8 cellular contexts compared by ENCODE assay signal in the genomic region with DNA sequence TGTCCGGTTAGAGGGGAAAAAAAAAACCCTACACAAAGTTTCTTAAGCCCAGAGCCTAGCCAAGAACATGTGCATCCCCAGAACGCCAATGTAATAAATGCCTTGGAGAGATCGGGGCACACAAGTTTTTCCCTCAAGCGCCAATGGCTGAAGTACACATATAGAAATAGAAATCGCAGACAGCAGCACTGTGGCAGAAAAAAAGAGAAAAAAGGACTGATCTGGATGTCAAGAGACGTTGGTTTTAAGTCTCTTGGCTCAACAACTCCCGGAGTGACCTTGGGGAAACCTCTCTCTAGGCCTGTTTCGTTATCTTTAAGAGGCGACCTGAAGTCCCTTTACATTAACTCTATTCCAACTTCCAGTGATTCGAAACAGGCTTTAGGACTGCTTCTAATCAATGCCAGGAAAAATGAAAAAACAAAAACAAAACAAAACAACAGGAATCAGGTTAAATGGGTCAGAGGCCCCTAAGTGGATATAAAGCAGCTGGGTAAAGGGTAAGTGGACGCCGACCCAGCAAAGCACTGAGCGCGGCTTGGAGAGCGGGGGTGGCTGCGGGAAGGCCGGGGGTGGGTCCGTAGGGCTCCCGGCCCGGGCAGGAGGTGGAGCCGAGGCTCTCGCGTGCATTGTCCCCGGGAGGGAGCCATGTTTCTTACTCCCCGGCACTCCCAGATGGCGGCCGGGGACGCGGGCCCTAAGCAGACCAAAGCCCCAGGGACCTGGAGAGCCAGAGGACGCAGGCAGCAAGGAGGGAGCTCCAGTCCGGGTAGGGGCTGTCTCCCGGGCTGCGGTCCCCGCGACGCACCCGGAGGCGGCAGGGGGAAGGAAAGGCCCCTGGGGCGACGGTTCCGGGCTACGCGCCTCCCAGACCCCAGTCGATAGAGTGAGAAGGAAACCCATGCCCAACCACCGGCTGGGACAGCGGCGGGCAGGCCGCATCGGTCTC. TPM values are rescaled to one million over a fixed set of nuclear protein-coding genes. Genes with fewer than 3 reads are reported as not detected.
DNase-seq lines count a peak whose midpoint lies in the region; ATAC-seq and TF ChIP-seq lines count a peak whose summit lies in the region.

No MANE protein-coding gene starts in this region.

- H3K36me3 Mint-ChIP-seq in activated T-cell treated with anti-CD3 and anti-CD28 coated beads, Interleukin-2, amount 50 U/mL, for 4 hours (ENCODE audit: insufficient read depth), result peaks cover 18% of the 10 kb centered on the region
- peaks cover 70% of the 10 kb centered on the region for H3K36me3 Mint-ChIP-seq in stimulated activated effector memory CD8-positive, alpha-beta T cell treated with anti-CD3 and anti-CD28 coated beads, Interleukin-12 subunit alpha, Interleukin-12 subunit beta, amount 100 ng/mL, for 72 hours

- H3K27me3 Mint-ChIP-seq in activated T-cell treated with anti-CD3 and anti-CD28 coated beads, Interleukin-2, amount 50 U/mL, for 4 hours (ENCODE audit: low read depth), result no peaks in the 10 kb centered on the region

- peak; percentile 41 for TF ChIP-seq POLR2A in GM15510 (IDR thresholded peaks at IDR 0.05; ENCODE audit: borderline replicate concordance, extremely low read depth, insufficient read length)

- H3K4me3 Mint-ChIP-seq in activated T-cell treated with anti-CD3 and anti-CD28 coated beads, Interleukin-2, amount 50 U/mL, for 4 hours, result peak overlapping the region; percentile 99
- H3K4me3 Mint-ChIP-seq in stimulated activated effector memory CD8-positive, alpha-beta T cell treated with anti-CD3 and anti-CD28 coated beads, Interleukin-12 subunit alpha, Interleukin-12 subunit beta, amount 100 ng/mL, for 72 hours, result peak overlapping the region; percentile 98

- TF ChIP-seq CTCF in A673 (conservative IDR thresholded peaks at IDR 0.05; ENCODE audit: low read depth, low read length), result no peak

- peaks cover 45% of the 10 kb centered on the region for H3K4me1 Mint-ChIP-seq in activated T-cell treated with anti-CD3 and anti-CD28 coated beads, Interleukin-2, amount 50 U/mL, for 4 hours (ENCODE audit: low read depth)
- peaks cover 43% of the 10 kb centered on the region for H3K4me1 Mint-ChIP-seq in stimulated activated effector memory CD8-positive, alpha-beta T cell treated with anti-CD3 and anti-CD28 coated beads, Interleukin-12 subunit alpha, Interleukin-12 subunit beta, amount 100 ng/mL, for 72 hours

- ATAC-seq in HG02884 (IDR thresholded peaks at IDR 0.05; ENCODE audit: unreplicated experiment) (peak; percentile 56), esophagus mucosa (peak; percentile 92)
- ATAC-seq in activated T-cell treated with anti-CD3 and anti-CD28 coated beads, Interleukin-2, amount 50 U/mL, for 4 hours, result peak; percentile 72 to 76
- ATAC-seq in stimulated activated effector memory CD8-positive, alpha-beta T cell treated with anti-CD3 and anti-CD28 coated beads, Interleukin-12 subunit alpha, Interleukin-12 subunit beta, amount 100 ng/mL, for 72 hours, result peak; percentile 85

- CTCF ChIA-PET in A673 (lab: Charles Lee), result no interaction called here

- H3K27ac ChIP-seq in A673 (ENCODE audit: low read depth, low read length, poor library complexity, severe bottlenecking), result peak overlapping the region; percentile 97

- H3K27me3 ChIP-seq in A673 (replicated peaks; ENCODE audit: insufficient read depth, low read depth, low read length, poor library complexity), result no peaks in the 10 kb centered on the region

- H3K36me3 ChIP-seq in A673 (ENCODE audit: insufficient read depth, low read length, poor library complexity, severe bottlenecking), result peaks cover 11% of the 10 kb centered on the region

- H3K9me3 Mint-ChIP-seq in activated T-cell treated with anti-CD3 and anti-CD28 coated beads, Interleukin-2, amount 50 U/mL, for 4 hours, result no peaks in the 10 kb centered on the region
- H3K9me3 Mint-ChIP-seq in stimulated activated effector memory CD8-positive, alpha-beta T cell treated with anti-CD3 and anti-CD28 coated beads, Interleukin-12 subunit alpha, Interleukin-12 subunit beta, amount 100 ng/mL, for 72 hours, result no peaks in the 10 kb centered on the region

- H3K4me3 ChIP-seq in A673 (ENCODE audit: low read depth, low read length, poor library complexity, severe bottlenecking), result peak overlapping the region; percentile 84

- POLR2A ChIA-PET in A673 (lab: Charles Lee; ENCODE audit: low non-redundant PET), result no interaction called here

- H3K27ac Mint-ChIP-seq in stimulated activated effector memory CD8-positive, alpha-beta T cell treated with anti-CD3 and anti-CD28 coated beads, Interleukin-12 subunit alpha, Interleukin-12 subunit beta, amount 100 ng/mL, for 72 hours, result peak overlapping the region; percentile 98

- no TSS peak for BruUV-seq in A673 (replicated peaks; lab: Mats Ljungman, UMichigan)

- no peaks in the 10 kb centered on the region for H3K9me3 ChIP-seq in A673 (ENCODE audit: low read depth, low read length, poor library complexity, severe bottlenecking)

- DNase-seq in A673 (ENCODE audit: low spot score) (peak; percentile 72), NCI-H226 (peak; percentile 48), myocyte (ENCODE audit: low read depth) (peak; percentile 84)
- peak; percentile 55 for DNase-seq in activated T-cell treated with anti-CD3 and anti-CD28 coated beads, Interleukin-2, amount 50 U/mL, for 4 hours
- peak; percentile 56 to 86 for DNase-seq in stimulated activated effector memory CD8-positive, alpha-beta T cell treated with anti-CD3 and anti-CD28 coated beads, Interleukin-12 subunit alpha, Interleukin-12 subunit beta, amount 100 ng/mL, for 72 hours (ENCODE audit: low spot score in 2 of 2)

- H3K4me1 ChIP-seq in A673 (ENCODE audit: insufficient read depth, low read length, poor library complexity, severe bottlenecking), result peaks cover 13% of the 10 kb centered on the region

- intact Hi-C loops in A673 (cut with micrococcal nuclease; ENCODE audit: unreplicated experiment), result loop anchor here (1.0 kb wide), 1 partner anchor 24 kb away; the partner anchor contains the start of gene DENND10

RNA-seq across cellular contexts. Expression of gene EIF3A, which starts 0.8 kb away (rescaled TPM):
- total RNA-seq in A673 (2021) (169 and 181 TPM in 2 replicates), esophagus mucosa (88.2 TPM), myocyte (147 and 169 TPM in 2 replicates)
- total RNA-seq in activated T-cell treated with anti-CD3 and anti-CD28 coated beads, Interleukin-2, amount 50 U/mL, for 4 hours, result 100 to 1,000 TPM; 188 to 194 (median 194) TPM
- polyA plus RNA-seq in myocyte (2012), result 76.5 TPM

RNA-seq across cellular contexts. Expression of gene DENND10, which starts 24.1 kb away (rescaled TPM):
- total RNA-seq in A673 (2021) (41.2 and 55.2 TPM in 2 replicates), esophagus mucosa (38.3 TPM), myocyte (48.8 and 57.9 TPM in 2 replicates)
- 10 to 100 TPM; 12.7 to 15.3 (median 13.8) TPM for total RNA-seq in activated T-cell treated with anti-CD3 and anti-CD28 coated beads, Interleukin-2, amount 50 U/mL, for 4 hours
- polyA plus RNA-seq in myocyte (2012), result 40.3 TPM

RNA-seq across cellular contexts. Expression of gene NANOS1, which starts 50.3 kb away (rescaled TPM):
- total RNA-seq in A673 (2021) (0.67 and 0.70 TPM in 2 replicates), esophagus mucosa (1.3 TPM), myocyte (3.2 and 5.1 TPM in 2 replicates)
- total RNA-seq in activated T-cell treated with anti-CD3 and anti-CD28 coated beads, Interleukin-2, amount 50 U/mL, for 4 hours, result under 1 TPM; 0.08 to 0.15 (median 0.11) TPM
- 2.1 TPM for polyA plus RNA-seq in myocyte (2012)

Comparison
In these comparisons a context has a peak if more than half of its experiments do, and no peak if none do; other contexts are left out.
1. Peak in every context shown above with its lines: DNase-seq, ATAC-seq, H3K4me3 ChIP-seq and H3K27ac ChIP-seq.